Comparison of ENCODE assay signal across 18 cellular contexts in the genomic region with DNA sequence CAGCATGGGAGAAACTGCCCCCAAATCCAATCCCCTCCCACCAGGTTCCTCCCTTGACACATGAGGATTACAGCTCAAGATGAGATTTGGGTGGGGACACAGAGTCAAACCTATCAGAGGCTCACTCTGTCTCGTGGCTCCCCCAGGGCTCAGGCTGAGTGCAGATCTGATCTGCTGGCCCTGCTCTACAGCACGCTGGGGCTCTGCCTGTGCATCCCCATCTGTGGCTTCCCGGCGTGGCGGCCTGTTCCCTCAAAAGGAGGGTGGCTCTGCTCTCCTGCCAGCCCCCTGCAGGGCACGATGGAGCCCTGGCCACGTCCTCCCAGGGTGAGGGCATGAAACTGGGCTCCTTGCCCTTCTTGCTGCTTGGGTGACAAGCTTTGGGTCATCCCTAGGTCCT. TPM values are rescaled to one million over a fixed set of nuclear protein-coding genes. Genes with fewer than 3 reads are reported as not detected.
A peak's percentile ranks its signal among the peaks of the same experiment; 100 is the strongest.
DNase-seq lines count a peak whose midpoint lies in the region; ATAC-seq, FAIRE-seq and TF ChIP-seq lines count a peak whose summit lies in the region.
"Had no signal": no experiment of that assay in that cellular context is flagged by ENCODE, and none has a peak within 500 bp of the region (broad histone marks: within the 10 kb centered on the region; RNA-seq: fewer than 3 reads in every experiment).

No MANE protein-coding gene starts in this region.

- H3K9me3 ChIP-seq in PC-3 (ENCODE audit: low read length) (0 out of 2 replicates have a peak, but pooled peaks cover 5% of the 10 kb centered on the region), H1 (ENCODE audit: insufficient read depth in 2 of 2, low read depth in 1 of 2, low read length in 1 of 2) (peaks cover 9 to 13% of the 10 kb centered on the region in 2 experiments)

- no peak overlapping the region for H4K91ac ChIP-seq in H1 (replicated peaks; ENCODE audit: insufficient read length, low read length)

- POLR2A ChIA-PET in PC-3 (lab: Charles Lee; ENCODE audit: unreplicated experiment), result no interaction called here
- POLR2A ChIA-PET in H1 (lab: Charles Lee; ENCODE audit: partially characterized antibody), result interaction anchor here (0.9 to 1.2 kb wide), 2 partner anchors 8 to 10 kb away, joined by 4 read pairs; no protein-coding TSS in a partner anchor

- H2AK5ac ChIP-seq in H1 (ENCODE audit: low read depth, low read length), result no peak overlapping the region

- no peak overlapping the region for H3K4me3 ChIP-seq in PC-3 (ENCODE audit: low read length)
- H3K4me3 ChIP-seq in H1 (ENCODE audit: extremely low read depth in 1 of 4, insufficient read depth in 2 of 4, low read depth in 3 of 4, low read length in 4 of 4), result no peak overlapping the region
- H3K4me3 ChIP-seq: gastroesophageal sphincter, ovary had no signal

- DNase-seq in stimulated activated naive CD8-positive, alpha-beta T cell treated with anti-CD3 and anti-CD28 coated beads, Interleukin-15, Interleukin-2, amounts not matched to agents 100 U/mL and 50 U/mL, for 24 hours, result no peak
- DNase-seq in PC-3 (no peak), H1 (ENCODE audit: low read depth in 1 of 2, low spot score in 2 of 2) (no peak), Ammon's horn (ENCODE audit: low spot score) (no peak)
- DNase-seq in stimulated activated CD4-positive, alpha-beta T cell treated with anti-CD3 and anti-CD28 coated beads, Interleukin-4, amount 100 ng/mL, for 4 hours, result no peak
- DNase-seq: activated CD4-positive, alpha-beta T cell treated with anti-CD3 and anti-CD28 coated beads, Interleukin-2, amount 10 ng/mL, durations not matched to agents 24 days and 14 days; activated naive CD4-positive, alpha-beta T cell treated with anti-CD3 and anti-CD28 coated beads for 36 hours; DND-41; effector CD4-positive, alpha-beta T cell; NCI-H526; ovary; right cardiac atrium; Right ventricle myocardium superior had no signal

- no peak overlapping the region for H4K5ac ChIP-seq in H1 (ENCODE audit: insufficient read length, low read depth, low read length)

- no peak overlapping the region for H3K23ac ChIP-seq in H1 (ENCODE audit: insufficient read length)

- H3K4ac ChIP-seq in H1 (replicated peaks; ENCODE audit: insufficient read length, low read depth, low read length), result no peak overlapping the region

- H4K20me1 ChIP-seq in PC-3 (ENCODE audit: low read length), result no peaks in the 10 kb centered on the region
- H4K20me1 ChIP-seq in H1 (replicated peaks in 1 of 2; ENCODE audit: control insufficient read depth in 1 of 2, insufficient read depth in 2 of 2, low read length in 2 of 2), result no peaks in the 10 kb centered on the region

- no peaks in the 10 kb centered on the region for H3K79me1 ChIP-seq in H1 (ENCODE audit: low read depth, low read length)

- H3K9me2 ChIP-seq in PC-3 (replicated peaks; ENCODE audit: low read length), result no peaks in the 10 kb centered on the region

- TF ChIP-seq EP300 in H1 (IDR thresholded peaks at IDR 0.05; ENCODE audit: borderline replicate concordance in 1 of 2, low read depth in 2 of 2, low read length in 2 of 2), result no peak

- no peak overlapping the region for H3K14ac ChIP-seq in H1 (ENCODE audit: insufficient read length)

- H3K23me2 ChIP-seq in H1 (ENCODE audit: low read depth, low read length), result no peaks in the 10 kb centered on the region

- CTCF ChIA-PET in PC-3 (lab: Charles Lee) (no interaction called here), H1 (lab: Charles Lee; ENCODE audit: partially characterized antibody) (interaction anchor here (1.1 kb wide), 1 partner anchor 34 kb away, joined by 3 read pairs; no protein-coding TSS in a partner anchor)

- FAIRE-seq in H1 (lab: Jason Lieb, UNC), result no peak
- FAIRE-seq: astrocyte, H54 had no signal

- H3K56ac ChIP-seq in H1 (replicated peaks; ENCODE audit: insufficient read length, low read depth, low read length), result no peak overlapping the region

- no peak overlapping the region for H3K4me2 ChIP-seq in PC-3 (ENCODE audit: low read length)
- H3K4me2 ChIP-seq in H1 (ENCODE audit: insufficient read depth in 1 of 2, low read depth in 2 of 2, low read length in 2 of 2), result no peak overlapping the region

- H2AFZ ChIP-seq in PC-3 (ENCODE audit: low read length) (peak overlapping the region; percentile 35; the same call in 1 of the 2 replicates), H1 (ENCODE audit: low read length) (no peak overlapping the region)

- no peak overlapping the region for H3K18ac ChIP-seq in H1 (ENCODE audit: extremely low read depth, low read length)

- no peak for TF ChIP-seq POLR2A in H1 (IDR thresholded peaks at IDR 0.05; ENCODE audit: control extremely low read depth in 1 of 2, low read depth in 2 of 2, low read length in 2 of 2)

- no peak overlapping the region for H3K4me3 Mint-ChIP-seq in stimulated activated naive CD8-positive, alpha-beta T cell treated with anti-CD3 and anti-CD28 coated beads, Interleukin-15, Interleukin-2, amounts not matched to agents 100 ng/mL and 50 ng/mL, for 24 hours
- H3K4me3 Mint-ChIP-seq: activated CD4-positive, alpha-beta T cell treated with anti-CD3 and anti-CD28 coated beads, Interleukin-2, amount 10 ng/mL, durations not matched to agents 24 days and 14 days; activated naive CD4-positive, alpha-beta T cell treated with anti-CD3 and anti-CD28 coated beads for 36 hours had no signal

- TF ChIP-seq CTCF in PC-3 (conservative IDR thresholded peaks at IDR 0.05; ENCODE audit: low read depth, low read length) (no peak), H1 (IDR thresholded peaks at IDR 0.05; ENCODE audit: control extremely low read depth in 1 of 3, insufficient read depth in 1 of 3, low read depth in 1 of 3, low read length in 3 of 3) (no peak)

- peaks cover 6% of the 10 kb centered on the region for H3K4me1 Mint-ChIP-seq in stimulated activated naive CD8-positive, alpha-beta T cell treated with anti-CD3 and anti-CD28 coated beads, Interleukin-15, Interleukin-2, amounts not matched to agents 100 ng/mL and 50 ng/mL, for 24 hours (ENCODE audit: low read depth)

- H3K36me3 ChIP-seq in PC-3 (ENCODE audit: low read depth, low read length) (no peaks in the 10 kb centered on the region), H1 (ENCODE audit: control insufficient read depth in 2 of 4, insufficient read depth in 4 of 4, low read length in 3 of 4) (no peaks in the 10 kb centered on the region)
- H3K36me3 ChIP-seq: gastroesophageal sphincter, ovary had no signal

- WGBS in H1 (ENCODE audit: extremely low coverage in 1 of 2, insufficient coverage in 1 of 2, insufficient read length in 1 of 2, insufficient replicate concordance in 2 of 2, low coverage in 1 of 2, low lambda C conversion rate in 2 of 2, missing lambda C conversion rate in 1 of 2), 2 experiments, result 91% methylated on average over 7 of the region's 7 CpGs; no CpG with 5 or more reads in 1 of the 2 experiments

- ATAC-seq in stimulated activated naive CD8-positive, alpha-beta T cell treated with anti-CD3 and anti-CD28 coated beads, Interleukin-15, Interleukin-2, amounts not matched to agents 100 U/mL and 50 U/mL, for 24 hours, result no peak
- no peak; the same call in 1 of the 2 replicates for ATAC-seq in PC-3
- no peak for ATAC-seq in GM19035 (IDR thresholded peaks at IDR 0.05; ENCODE audit: unreplicated experiment)
- ATAC-seq: gastroesophageal sphincter, right cardiac atrium had no signal

- H3F3A ChIP-seq in PC-3 (ENCODE audit: low read length, unreplicated experiment), result no peaks in the 10 kb centered on the region

- H2BK12ac ChIP-seq in H1 (ENCODE audit: low read depth, low read length), result 0 out of 2 replicates have a peak overlapping the region, but pooled peaks have one; percentile 17

- peaks cover 3% of the 10 kb centered on the region for H3K27me3 Mint-ChIP-seq in stimulated activated naive CD8-positive, alpha-beta T cell treated with anti-CD3 and anti-CD28 coated beads, Interleukin-15, Interleukin-2, amounts not matched to agents 100 ng/mL and 50 ng/mL, for 24 hours
- H3K27me3 Mint-ChIP-seq: activated CD4-positive, alpha-beta T cell treated with anti-CD3 and anti-CD28 coated beads, Interleukin-2, amount 10 ng/mL, durations not matched to agents 24 days and 14 days had no signal

- peaks cover 10% of the 10 kb centered on the region for H3K4me1 ChIP-seq in PC-3 (ENCODE audit: insufficient read depth, low read length)
- H3K4me1 ChIP-seq in H1 (replicated peaks in 1 of 4; ENCODE audit: control insufficient read depth in 3 of 4, insufficient read depth in 4 of 4, low read length in 3 of 4), result no peaks in the 10 kb centered on the region
- H3K4me1 ChIP-seq: gastroesophageal sphincter had no signal

- peaks cover 9% of the 10 kb centered on the region for H3K9me3 Mint-ChIP-seq in stimulated activated naive CD8-positive, alpha-beta T cell treated with anti-CD3 and anti-CD28 coated beads, Interleukin-15, Interleukin-2, amounts not matched to agents 100 ng/mL and 50 ng/mL, for 24 hours

- H3K27ac Mint-ChIP-seq in stimulated activated naive CD8-positive, alpha-beta T cell treated with anti-CD3 and anti-CD28 coated beads, Interleukin-15, Interleukin-2, amounts not matched to agents 100 ng/mL and 50 ng/mL, for 24 hours, result peak overlapping the region; percentile 41
- H3K27ac Mint-ChIP-seq: activated naive CD4-positive, alpha-beta T cell treated with anti-CD3 and anti-CD28 coated beads for 36 hours had no signal

- no peak overlapping the region for H4K8ac ChIP-seq in H1 (ENCODE audit: extremely low read depth, insufficient read depth, low read length)

- no peak overlapping the region for H2BK120ac ChIP-seq in H1 (replicated peaks; ENCODE audit: low read depth, low read length)

- H3K27me3 ChIP-seq in PC-3 (ENCODE audit: low read length), result no peaks in the 10 kb centered on the region
- no peaks in the 10 kb centered on the region for H3K27me3 ChIP-seq in H1 (replicated peaks in 1 of 4; ENCODE audit: control insufficient read depth in 3 of 4, extremely low read depth in 1 of 4, insufficient read depth in 3 of 4, low read length in 3 of 4)
- H3K27me3 ChIP-seq: gastroesophageal sphincter, ovary had no signal

- no peak overlapping the region for H2BK15ac ChIP-seq in H1 (ENCODE audit: low read length)

- intact Hi-C loops in PC-3 (cut with micrococcal nuclease), result no loop called here

- no peak overlapping the region for H2BK5ac ChIP-seq in H1 (ENCODE audit: low read depth, low read length)

- H3K9ac ChIP-seq in PC-3 (ENCODE audit: low read length) (no peak overlapping the region), H1 (replicated peaks in 1 of 4; ENCODE audit: extremely low read depth in 1 of 4, low read depth in 3 of 4, low read length in 3 of 4) (no peak overlapping the region)

- no peaks in the 10 kb centered on the region for H3K36me3 Mint-ChIP-seq in stimulated activated naive CD8-positive, alpha-beta T cell treated with anti-CD3 and anti-CD28 coated beads, Interleukin-15, Interleukin-2, amounts not matched to agents 100 ng/mL and 50 ng/mL, for 24 hours (ENCODE audit: low read depth)

- BruUV-seq in PC-3 (replicated peaks; lab: Mats Ljungman, UMichigan), result no TSS peak

- TF ChIP-seq RAD21 in H1 (IDR thresholded peaks at IDR 0.05 in 1 of 2, conservative IDR thresholded peaks at IDR 0.05 in 1 of 2; ENCODE audit: low read depth in 2 of 2, low read length in 2 of 2), result no peak

- H3K27ac ChIP-seq in PC-3 (ENCODE audit: low read length) (no peak overlapping the region), H1 (ENCODE audit: low read depth, low read length) (no peak overlapping the region)
- H3K27ac ChIP-seq: gastroesophageal sphincter, ovary had no signal

- H3K79me2 ChIP-seq in PC-3 (ENCODE audit: low read length), result no peaks in the 10 kb centered on the region
- no peaks in the 10 kb centered on the region for H3K79me2 ChIP-seq in H1 (ENCODE audit: control insufficient read depth in 1 of 2, insufficient read depth in 2 of 2, low read length in 2 of 2)

- H2BK20ac ChIP-seq in H1 (ENCODE audit: low read length), result no peak overlapping the region

RNA-seq across cellular contexts. Expression of gene SMYD3, which starts 19.8 kb away (rescaled TPM):
- total RNA-seq in PC-3 (2014; rRNA removed), result 33.0 and 40.3 TPM in 2 replicates
- total RNA-seq in H1 (2021; fragmentation: NEBNext Ultra II Directional; extraction: Animal tissue kit (Norgen Biotek cat#: 25700)), result 25.0 and 25.4 TPM in 2 replicates
- polyA plus RNA-seq in H1 (2011; rRNA removed), result 16.3 and 17.3 TPM in 2 replicates
- polyA plus RNA-seq in H1 (2011; cell fraction: cytosol; rRNA removed), result 28.1 TPM
- 18.4 TPM for polyA plus RNA-seq in H1 (2011; cell fraction: nucleus; rRNA removed)
- 23.3 to 29.6 TPM (median 27.3 TPM) in 4 replicates for polyA plus RNA-seq in H1 (2012, experiment 1 of 2)
- polyA plus RNA-seq in H1 (2012, experiment 2 of 2), result 8.5 TPM
- polyA plus RNA-seq in H1 (2013, experiment 1 of 2), result 26.2 TPM
- polyA plus RNA-seq in H1 (2013, experiment 2 of 2), result 27.2 TPM
- 26.2 and 27.1 TPM in 2 replicates for polyA minus RNA-seq in H1 (2011; rRNA and poly(A)+ RNA removed)
- 21.1 TPM for polyA minus RNA-seq in H1 (2011; cell fraction: cytosol; rRNA and poly(A)+ RNA removed)
- polyA minus RNA-seq in H1 (2011; cell fraction: nucleus; rRNA and poly(A)+ RNA removed), result 60.0 TPM

RNA-seq across cellular contexts. Expression of gene TFB2M, which starts 39.1 kb away (rescaled TPM):
- 30.7 and 47.0 TPM in 2 replicates for total RNA-seq in PC-3 (2014; rRNA removed)
- 20.5 and 22.0 TPM in 2 replicates for total RNA-seq in H1 (2021; fragmentation: NEBNext Ultra II Directional; extraction: Animal tissue kit (Norgen Biotek cat#: 25700))
- polyA plus RNA-seq in H1 (2011; rRNA removed), result 6.9 and 10.4 TPM in 2 replicates
- 14.1 TPM for polyA plus RNA-seq in H1 (2011; cell fraction: cytosol; rRNA removed)
- 7.5 TPM for polyA plus RNA-seq in H1 (2011; cell fraction: nucleus; rRNA removed)
- polyA plus RNA-seq in H1 (2012, experiment 1 of 2), result 11.9 to 20.8 TPM (median 14.0 TPM) in 4 replicates
- polyA plus RNA-seq in H1 (2012, experiment 2 of 2), result 2.5 TPM
- polyA plus RNA-seq in H1 (2013, experiment 1 of 2), result 16.2 TPM
- polyA plus RNA-seq in H1 (2013, experiment 2 of 2), result 16.4 TPM
- polyA minus RNA-seq in H1 (2011; rRNA and poly(A)+ RNA removed), result 6.2 and 7.3 TPM in 2 replicates
- 6.2 TPM for polyA minus RNA-seq in H1 (2011; cell fraction: cytosol; rRNA and poly(A)+ RNA removed)
- 9.0 TPM for polyA minus RNA-seq in H1 (2011; cell fraction: nucleus; rRNA and poly(A)+ RNA removed)

RNA-seq across cellular contexts. Expression of gene CNST, which starts 39.3 kb away (rescaled TPM):
- total RNA-seq in PC-3 (2014; rRNA removed), result 13.5 and 15.0 TPM in 2 replicates
- total RNA-seq in H1 (2021; fragmentation: NEBNext Ultra II Directional; extraction: Animal tissue kit (Norgen Biotek cat#: 25700)), result 21.3 TPM in 2 replicates
- polyA plus RNA-seq in H1 (2011; rRNA removed), result 3.5 and 5.3 TPM in 2 replicates
- 6.3 TPM for polyA plus RNA-seq in H1 (2011; cell fraction: cytosol; rRNA removed)
- polyA plus RNA-seq in H1 (2011; cell fraction: nucleus; rRNA removed), result 5.5 TPM
- 7.6 to 12.5 TPM (median 10.6 TPM) in 4 replicates for polyA plus RNA-seq in H1 (2012, experiment 1 of 2)
- polyA plus RNA-seq in H1 (2012, experiment 2 of 2), result 0.63 TPM
- 9.6 TPM for polyA plus RNA-seq in H1 (2013, experiment 1 of 2)
- polyA plus RNA-seq in H1 (2013, experiment 2 of 2), result 11.0 TPM
- 22.7 and 26.2 TPM in 2 replicates for polyA minus RNA-seq in H1 (2011; rRNA and poly(A)+ RNA removed)
- polyA minus RNA-seq in H1 (2011; cell fraction: cytosol; rRNA and poly(A)+ RNA removed), result 11.8 TPM
- polyA minus RNA-seq in H1 (2011; cell fraction: nucleus; rRNA and poly(A)+ RNA removed), result 16.9 TPM
